ENCODE assay signal across 18 cellular contexts in genomic region chr5:159230657-159231056, GRCh38. TPM values are rescaled to one million over a fixed set of nuclear protein-coding genes. Genes with fewer than 3 reads are reported as not detected.
DNase-seq lines count a peak whose midpoint lies in the region; ATAC-seq and TF ChIP-seq lines count a peak whose summit lies in the region.
"Had no signal": no experiment of that assay in that cellular context is flagged by ENCODE, and none has a peak within 500 bp of the region (broad histone marks: within the 10 kb centered on the region; RNA-seq: fewer than 3 reads in every experiment).

No MANE protein-coding gene starts in this region.

- H3K4me1 ChIP-seq in PC-9 (replicated peaks; ENCODE audit: insufficient read depth) (peaks cover 20% of the 10 kb centered on the region), neutrophil (ENCODE audit: control insufficient read depth in 1 of 2, insufficient read depth in 1 of 2, low read depth in 1 of 2, low read length in 1 of 2) (peaks cover 43 to 54% of the 10 kb centered on the region in 2 experiments)

- TF ChIP-seq CTCF in PC-9 (conservative IDR thresholded peaks at IDR 0.05) (no peak), epithelial cell of esophagus (IDR thresholded peaks at IDR 0.05; ENCODE audit: insufficient read depth, low read depth, low read length, missing control alignments) (no peak), neutrophil (IDR thresholded peaks at IDR 0.05) (no peak)

- H3K4me2 ChIP-seq in PC-9, result peak overlapping the region; percentile 37

- no peaks in the 10 kb centered on the region for H4K20me1 ChIP-seq in PC-9 (ENCODE audit: insufficient read depth)

- H3K27ac ChIP-seq in PC-9 (0 out of 2 replicates have a peak overlapping the region, but pooled peaks have one; percentile 7), neutrophil (peak overlapping the region; percentile 43), caudate nucleus (ENCODE audit: low read depth, low read length) (no peak overlapping the region)
- H3K27ac ChIP-seq: 22Rv1, SJSA1 had no signal

- peak overlapping the region; percentile 50 for H2AFZ ChIP-seq in PC-9

- DNase-seq in NCI-H1436 (lab: John Stamatoyannopoulos, UW), result peak; percentile 33
- DNase-seq in NCI-H1436 treated with DMSO at 0.1 percent for 48 hours (lab: John Stamatoyannopoulos, UW), result no peak
- DNase-seq in PC-9, result peak in 1 of 2 experiments; percentile 46
- peak; percentile 87 for DNase-seq in epithelial cell of esophagus (ENCODE audit: low read depth)
- DNase-seq in caudate nucleus (lab: John Stamatoyannopoulos, UW), result no peak
- no peak for DNase-seq in AG20443 (ENCODE audit: low spot score)
- DNase-seq: COR-L47; DMS53; NCI-H1048; NCI-H187 treated with DMSO at 0.1 percent for 48 hours; NCI-H524; NK-92 treated with Interleukin-12 subunit alpha and Interleukin-12 subunit beta, amount 100 ng/mL, for 24 hours; T-cell had no signal

- H3K36me3 ChIP-seq in PC-9 (ENCODE audit: low read depth) (no peaks in the 10 kb centered on the region), neutrophil (no peaks in the 10 kb centered on the region)
- H3K36me3 ChIP-seq: SJSA1 had no signal

- H3K4me3 ChIP-seq in PC-9 (no peak overlapping the region), epithelial cell of esophagus (ENCODE audit: low read length) (no peak overlapping the region), neutrophil (ENCODE audit: low read depth in 1 of 2, low read length in 1 of 2) (no peak overlapping the region)
- H3K4me3 ChIP-seq: GM12878, SJSA1 had no signal

- POLR2A ChIA-PET in PC-9 (lab: Charles Lee; ENCODE audit: unreplicated experiment), result no interaction called here

- no peaks in the 10 kb centered on the region for H3K27me3 ChIP-seq in PC-9 (ENCODE audit: insufficient read depth, low read depth)
- no peaks in the 10 kb centered on the region for H3K27me3 ChIP-seq in neutrophil
- H3K27me3 ChIP-seq: SJSA1 had no signal

- H3K9me3 ChIP-seq in PC-9 (ENCODE audit: insufficient read depth, low read depth) (no peaks in the 10 kb centered on the region), neutrophil (no peaks in the 10 kb centered on the region)
- H3K9me3 ChIP-seq: SJSA1 had no signal

- ATAC-seq in GM19351 (IDR thresholded peaks at IDR 0.05; ENCODE audit: unreplicated experiment), result no peak
- ATAC-seq: GM12878, T-cell had no signal

- no peaks in the 10 kb centered on the region for H3K9me2 ChIP-seq in PC-9 (ENCODE audit: insufficient read depth)

- intact Hi-C loops in PC-9 (cut with micrococcal nuclease; ENCODE audit: unreplicated experiment), result no loop called here

- no TSS peak for BruUV-seq in PC-9 (replicated peaks; lab: Mats Ljungman, UMichigan)

- CTCF ChIA-PET in PC-9 (lab: Charles Lee), result interaction anchor here (0.7 kb wide), 1 partner anchor 756 kb away, joined by 3 read pairs; no protein-coding TSS in a partner anchor

- no peaks in the 10 kb centered on the region for H3F3A ChIP-seq in PC-9 (ENCODE audit: insufficient read depth, low read depth)

- H3K79me2 ChIP-seq in PC-9 (ENCODE audit: low read depth), result no peaks in the 10 kb centered on the region

RNA-seq across cellular contexts. Expression of gene RNF145, which starts 21.3 kb away (rescaled TPM):
- total RNA-seq in PC-9 (2021), result 48.2 and 54.5 TPM in 2 replicates

RNA-seq across cellular contexts. Expression of gene UBLCP1, which starts 32.4 kb away (rescaled TPM):
- 22.1 and 27.8 TPM in 2 replicates for total RNA-seq in PC-9 (2021)

Comparison
In these comparisons a context has a peak if more than half of its experiments do, and no peak if none do; other contexts are left out.
1. DNase-seq: peak in NCI-H1436 (single experiment) and epithelial cell of esophagus (single experiment); none in NCI-H1436 treated with DMSO at 0.1 percent for 48 hours (single experiment), caudate nucleus (0 of 61) and AG20443 (single experiment).